Comparison of ENCODE assay signal across 9 cellular contexts in the genomic region with DNA sequence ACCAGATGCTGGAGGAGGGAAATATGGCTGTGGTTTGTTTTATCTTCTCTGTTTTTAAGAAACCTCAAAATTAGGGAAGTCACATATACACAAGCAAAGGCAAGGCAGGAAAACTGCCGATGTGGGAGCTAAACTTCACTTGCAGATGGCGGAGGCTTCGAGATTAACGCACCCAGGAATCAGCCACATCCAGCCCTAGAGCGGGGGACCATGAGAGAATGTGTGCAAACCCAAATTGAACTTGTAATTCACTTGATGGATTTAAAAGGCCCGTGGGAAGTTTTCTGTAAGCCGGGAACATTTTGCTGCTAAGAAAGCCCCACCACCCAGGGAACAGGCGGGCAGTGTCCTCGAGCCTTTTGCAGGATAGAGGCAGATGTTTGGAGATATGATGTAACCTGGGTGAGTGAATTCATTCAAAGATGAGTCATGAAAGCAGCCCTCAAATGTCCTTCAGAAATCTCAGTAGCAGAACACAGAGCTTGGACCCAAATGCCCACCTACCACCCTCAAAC. TPM values are rescaled to one million over a fixed set of nuclear protein-coding genes. Genes with fewer than 3 reads are reported as not detected.
DNase-seq lines count a peak whose midpoint lies in the region; ATAC-seq, FAIRE-seq and TF ChIP-seq lines count a peak whose summit lies in the region.
"Had no signal": no experiment of that assay in that cellular context is flagged by ENCODE, and none has a peak within 500 bp of the region (broad histone marks: within the 10 kb centered on the region; RNA-seq: fewer than 3 reads in every experiment).

No MANE protein-coding gene starts in this region.

- intact Hi-C loops in transverse colon (cut with DNase I; ENCODE audit: low total_unique reads): no loop called here

- in situ Hi-C loops in transverse colon (cut with MboI; ENCODE audit: low pct_ligation_motif_present in 1 of 4, low pct_unique_long_range_greater_than_20kb in 1 of 4, low sequenced_read_pairs in 3 of 4): no loop called here

- 59 to 62% methylated on average over 8 to 9 of the region's 9 CpGs for WGBS in transverse colon (ENCODE audit: low coverage in 1 of 2), 2 donors

- POLR2A ChIA-PET in BJ (lab: Charles Lee): no interaction called here

- TF ChIP-seq EP300 in transverse colon (IDR thresholded peaks at IDR 0.05; ENCODE audit: low read depth): no peak

- FAIRE-seq in D721Med (lab: Jason Lieb, UNC): no peak
- FAIRE-seq: H1 had no signal

- H3K27ac ChIP-seq in SJCRH30 (peak overlapping the region; percentile 85), transverse colon (peak overlapping the region in 3 of 4 donors; percentile 7 to 40 (median 20))

- no peak for TF ChIP-seq POLR2A in transverse colon (IDR thresholded peaks at IDR 0.05)

- no peak for TF ChIP-seq CTCF in BJ (IDR thresholded peaks at IDR 0.05; ENCODE audit: insufficient read depth, low read depth, low read length)
- no peak for TF ChIP-seq CTCF in transverse colon (IDR thresholded peaks at IDR 0.05)
- no peak for TF ChIP-seq CTCF in D721Med (IDR thresholded peaks at IDR 0.05; ENCODE audit: insufficient read depth, missing control alignments)

- peak; percentile 14 for ATAC-seq in GM21619 (IDR thresholded peaks at IDR 0.05; ENCODE audit: unreplicated experiment)

- H3K4me3 ChIP-seq in BJ (ENCODE audit: low read depth, low read length) (no peak overlapping the region), SJCRH30 (peak overlapping the region; percentile 31), transverse colon (no peak overlapping the region)

- H3K9me3 ChIP-seq in SJCRH30 (replicated peaks) (no peaks in the 10 kb centered on the region), transverse colon (no peaks in the 10 kb centered on the region)

- DNase-seq in BJ (ENCODE audit: low read depth) (peak; percentile 37), SJCRH30 (peak; percentile 93 to 97), fibroblast of gingiva (ENCODE audit: low read depth) (peak; percentile 51), transverse colon (no peak), D721Med (ENCODE audit: insufficient read length, low spot score) (no peak), NCI-H1092 (lab: John Stamatoyannopoulos, UW) (no peak)
- no peak for DNase-seq in activated CD4-positive, CD25-positive, alpha-beta regulatory T cell (lab: John Stamatoyannopoulos, UW)

- CTCF ChIA-PET in BJ (lab: Yijun Ruan, JAX): interaction anchor here (0.6 to 2.2 kb wide), 4 partner anchors 39 to 128 kb away, joined by 3 to 7 read pairs (median 4); no protein-coding TSS in a partner anchor

- no peaks in the 10 kb centered on the region for H3K27me3 ChIP-seq in BJ (ENCODE audit: control insufficient read depth, insufficient read depth, low read length)
- H3K27me3 ChIP-seq in SJCRH30: no peaks in the 10 kb centered on the region
- no peaks in the 10 kb centered on the region for H3K27me3 ChIP-seq in transverse colon

- H3K36me3 ChIP-seq in BJ (ENCODE audit: control insufficient read depth, insufficient read depth, low read length) (no peaks in the 10 kb centered on the region), SJCRH30 (no peaks in the 10 kb centered on the region), transverse colon (no peaks in the 10 kb centered on the region)

- H3K4me1 ChIP-seq in SJCRH30: peaks cover 40% of the 10 kb centered on the region
- peaks cover 0 to 36% (median 2%) of the 10 kb centered on the region in 4 donors for H3K4me1 ChIP-seq in transverse colon

RNA-seq across cellular contexts. Expression of gene PREX1, which starts 39.9 kb away (rescaled TPM):
- 0.75 and 1.3 TPM in 2 replicates for polyA plus RNA-seq in BJ (2011; rRNA removed)
- 0.93 and 1.5 TPM in 2 replicates for polyA minus RNA-seq in BJ (2011; rRNA and poly(A)+ RNA removed)
- 88.9 and 92.8 TPM in 2 replicates for total RNA-seq in SJCRH30 (2014; rRNA removed; shearing (Covaris generic))
- 10 to 100 TPM; 10.9 to 29.9 (median 16.6) TPM for total RNA-seq in transverse colon

Comparison
In these comparisons a context has a peak if more than half of its experiments do, and no peak if none do; other contexts are left out.
1. DNase-seq: peak in BJ (single experiment), SJCRH30 (2 of 2) and fibroblast of gingiva (single experiment); none in transverse colon (single experiment), activated CD4-positive, CD25-positive, alpha-beta regulatory T cell (0 of 4), D721Med (single experiment) and NCI-H1092 (single experiment).